ENCODE assay signal across 31 cellular contexts in genomic region chr12:7120166-7120565, GRCh38. TPM values are rescaled to one million over a fixed set of nuclear protein-coding genes. Genes with fewer than 3 reads are reported as not detected.
"Had no signal": no experiment of that assay in that cellular context is flagged by ENCODE, and none has a peak within 500 bp of the region (broad histone marks: within the 10 kb centered on the region; RNA-seq: fewer than 3 reads in every experiment).

No MANE protein-coding gene starts in this region.

- DNase-seq: activated B cell treated with CpG ODN at 0.5 μM for 24 hours; activated CD4-positive, alpha-beta memory T cell treated with anti-CD3 and anti-CD28 coated beads for 36 hours; activated CD4-positive, alpha-beta T cell treated with anti-CD3 and anti-CD28 coated beads for 4 hours; activated CD4-positive, alpha-beta T cell treated with anti-CD3 and anti-CD28 coated beads, Interleukin-2, amount 10 ng/mL, durations not matched to agents 24 days and 14 days; activated CD4-positive, alpha-beta T cell treated with anti-CD3 and anti-CD28 coated beads, Interleukin-2, amount 50 U/mL, for 1 hour; activated CD4-positive, alpha-beta T cell treated with anti-CD3 and anti-CD28 coated beads, Interleukin-2, amount 50 U/mL, for 4 hours; activated CD4-positive, CD25-positive, alpha-beta regulatory T cell treated with anti-CD3 and anti-CD28 coated beads, Interleukin-2, amount 50 U/mL, for 72 hours; activated CD8-positive, alpha-beta memory T cell treated with anti-CD3 and anti-CD28 coated beads, Interleukin-2, amount 50 U/mL, for 4 hours; activated CD8-positive, alpha-beta T cell treated with anti-CD3 and anti-CD28 coated beads for 36 hours; activated gamma-delta T cell treated with Interleukin-2 at 50 U/mL for 16 hours; activated naive CD4-positive, alpha-beta T cell; activated naive CD4-positive, alpha-beta T cell treated with anti-CD3 and anti-CD28 coated beads for 36 hours; activated naive CD4-positive, alpha-beta T cell treated with anti-CD3 and anti-CD28 coated beads, Interleukin-2, amount 50 U/mL, for 16 hours; activated naive CD8-positive, alpha-beta T cell treated with anti-CD3 and anti-CD28 coated beads for 36 hours; activated T-cell treated with anti-CD3 and anti-CD28 coated beads for 4 hours; activated T-cell treated with anti-CD3 and anti-CD28 coated beads, Interleukin-2, amount 50 U/mL, for 1 hour; activated T-cell treated with anti-CD3 and anti-CD28 coated beads, Interleukin-2, amount 50 U/mL, for 4 hours; activated T-cell treated with anti-CD3 and anti-CD28 coated beads, Interleukin-2, amount 50 U/mL, for 72 hours; adrenal gland; amniotic stem cell; caudate nucleus; cerebellar nuclear complex; T-helper 1 cell; T-helper 2 cell; T-helper 9 cell had no signal

- H3K4me3 ChIP-seq: adrenal gland, cardiac muscle cell had no signal

- H3K27ac ChIP-seq: adrenal gland, cardiac muscle cell, VCaP had no signal

- H3K27me3 ChIP-seq: adrenal gland had no signal

- H3K9me3 ChIP-seq: adrenal gland had no signal

- H3K36me3 ChIP-seq: cardiac muscle cell had no signal

RNA-seq across cellular contexts. Expression of gene RBP5, which starts 8.5 kb away (rescaled TPM):
- total RNA-seq: activated B cell treated with CpG ODN at 0.5 μM for 24 hours; activated CD4-positive, alpha-beta T cell treated with anti-CD3 and anti-CD28 coated beads, Interleukin-2, amount 10 ng/mL, durations not matched to agents 24 days and 14 days; activated CD8-positive, alpha-beta T cell treated with anti-CD3 and anti-CD28 coated beads for 36 hours; activated naive CD4-positive, alpha-beta T cell treated with anti-CD3 and anti-CD28 coated beads, Interleukin-2, amount 50 U/mL, for 72 hours; activated naive CD8-positive, alpha-beta T cell treated with anti-CD3 and anti-CD28 coated beads for 36 hours; activated T-cell treated with anti-CD3 and anti-CD28 coated beads, Interleukin-2, amount 50 U/mL, for 4 hours; activated T-helper 1 cell treated with anti-CD3 and anti-CD28 coated beads, Interleukin-12 subunit alpha, Interleukin-12 subunit beta, Interleukin-2, Interleukin-4 antibody, amounts not matched to agents 30 ng/mL and 10 ng/mL and 1 ng/mL, durations not matched to agents 14 hours and 24 hours and 36 hours; activated T-helper 17 cell treated with anti-CD3 and anti-CD28 coated beads, Interleukin-2, amount 50 U/mL, for 72 hours; bronchial epithelial cell had no signal
